ENCODE assay signal across 20 cellular contexts in genomic region chr17:66429680-66430079, GRCh38.
"Had no signal": no experiment of that assay in that cellular context is flagged by ENCODE, and none has a peak within 500 bp of the region (broad histone marks: within the 10 kb centered on the region; RNA-seq: fewer than 3 reads in every experiment).

No MANE protein-coding gene starts in this region.

- H3K4me3 ChIP-seq: adrenal gland, gastrocnemius medialis, left lung, tibial nerve, uterus had no signal

- H3K4me3 Mint-ChIP-seq: activated B cell treated with CpG ODN at 0.5 μM for 24 hours; activated CD8-positive, alpha-beta T cell treated with anti-CD3 and anti-CD28 coated beads for 36 hours; dendritic cell treated with granulocyte-macrophage colony-stimulating factor and Interleukin-4, amounts not matched to agents 40 ng/mL and 50 ng/mL, for 4 days; nephron progenitor cell had no signal

- ATAC-seq: activated CD8-positive, alpha-beta T cell treated with anti-CD3 and anti-CD28 coated beads for 36 hours; activated naive CD4-positive, alpha-beta T cell treated with anti-CD3 and anti-CD28 coated beads, Interleukin-2, amount 50 U/mL, for 72 hours; esophagus mucosa; gastrocnemius medialis; left lung had no signal

- H3K4me1 Mint-ChIP-seq: activated B cell treated with CpG ODN at 0.5 μM for 24 hours had no signal

- H3K36me3 ChIP-seq: adrenal gland, gastrocnemius medialis, left lung, tibial nerve, uterus had no signal

- H3K27ac Mint-ChIP-seq: activated B cell treated with CpG ODN at 0.5 μM for 24 hours; activated CD8-positive, alpha-beta T cell treated with anti-CD3 and anti-CD28 coated beads for 36 hours; dendritic cell treated with granulocyte-macrophage colony-stimulating factor and Interleukin-4, amounts not matched to agents 40 ng/mL and 50 ng/mL, for 4 days; nephron progenitor cell had no signal

- H3K27me3 Mint-ChIP-seq: activated CD8-positive, alpha-beta T cell treated with anti-CD3 and anti-CD28 coated beads for 36 hours; dendritic cell treated with granulocyte-macrophage colony-stimulating factor and Interleukin-4, amounts not matched to agents 40 ng/mL and 50 ng/mL, for 4 days had no signal

- H3K9me3 Mint-ChIP-seq: activated CD8-positive, alpha-beta T cell treated with anti-CD3 and anti-CD28 coated beads for 36 hours; activated naive CD4-positive, alpha-beta T cell treated with anti-CD3 and anti-CD28 coated beads, Interleukin-2, amount 50 U/mL, for 72 hours; dendritic cell treated with granulocyte-macrophage colony-stimulating factor and Interleukin-4, amounts not matched to agents 40 ng/mL and 50 ng/mL, for 4 days had no signal

- H3K36me3 Mint-ChIP-seq: activated naive CD4-positive, alpha-beta T cell treated with anti-CD3 and anti-CD28 coated beads, Interleukin-2, amount 50 U/mL, for 72 hours had no signal

- H3K27ac ChIP-seq: adrenal gland, gastrocnemius medialis, left lung had no signal

- DNase-seq: activated B cell treated with CpG ODN at 0.5 μM for 24 hours; activated CD4-positive, alpha-beta T cell treated with anti-CD3 and anti-CD28 coated beads for 48 hours; activated CD8-positive, alpha-beta T cell treated with anti-CD3 and anti-CD28 coated beads for 36 hours; activated effector memory CD4-positive, alpha-beta T cell treated with anti-CD3 and anti-CD28 coated beads, Interleukin-2, amount 50 U/mL, for 16 hours; activated T-cell treated with anti-CD3 and anti-CD28 coated beads, Interleukin-2, amount 50 U/mL, for 48 hours; adrenal gland; effector CD8-positive, alpha-beta T cell; gastrocnemius medialis; head of caudate nucleus; kidney; left lung; nephron progenitor cell; nucleus accumbens; posterior cingulate gyrus; stimulated activated naive CD4-positive, alpha-beta T cell; uterus had no signal

- H3K4me1 ChIP-seq: gastrocnemius medialis had no signal

- H3K9me3 ChIP-seq: adrenal gland, gastrocnemius medialis, left lung, tibial nerve, uterus had no signal

- H3K27me3 ChIP-seq: adrenal gland, gastrocnemius medialis, left lung, tibial nerve, uterus had no signal
